Comparison of ENCODE assay signal across 1 cellular context in the genomic region with DNA sequence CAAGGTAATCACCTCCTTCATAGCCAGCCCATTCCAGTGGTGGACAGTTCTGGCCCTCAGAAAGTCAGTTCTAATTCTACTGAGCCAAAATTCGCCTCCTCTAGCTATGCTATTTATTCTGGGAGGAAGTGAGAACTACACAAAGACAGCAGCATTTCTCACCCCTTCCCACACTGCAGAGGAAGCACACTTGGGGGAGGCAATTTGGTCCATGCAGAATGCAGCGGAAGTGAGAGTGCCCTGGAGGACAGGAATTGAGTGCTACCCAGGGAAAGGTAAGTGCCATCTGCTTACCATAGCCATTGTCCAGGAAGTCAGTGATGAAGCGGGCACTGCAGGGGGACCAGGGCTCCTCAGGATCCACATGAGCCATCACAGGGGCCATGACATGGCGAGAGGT.
A peak's percentile ranks its signal among the peaks of the same experiment; 100 is the strongest.
TF ChIP-seq lines count a peak whose summit lies in the region.

No MANE protein-coding gene starts in this region.

TF ChIP-seq in GM12891, 5 proteins besides CTCF, POLR2A, EP300 and RAD21:
- TF ChIP-seq POLR2AphosphoS5 (IDR thresholded peaks at IDR 0.05; ENCODE audit: low read depth, low read length) (no peak), SPI1 (IDR thresholded peaks at IDR 0.05; ENCODE audit: low read depth, low read length) (peak; percentile 95)
TF ChIP-seq in GM12891: peak in this region for 1.
